ENCODE assay signal across 26 cellular contexts in the genomic region with DNA sequence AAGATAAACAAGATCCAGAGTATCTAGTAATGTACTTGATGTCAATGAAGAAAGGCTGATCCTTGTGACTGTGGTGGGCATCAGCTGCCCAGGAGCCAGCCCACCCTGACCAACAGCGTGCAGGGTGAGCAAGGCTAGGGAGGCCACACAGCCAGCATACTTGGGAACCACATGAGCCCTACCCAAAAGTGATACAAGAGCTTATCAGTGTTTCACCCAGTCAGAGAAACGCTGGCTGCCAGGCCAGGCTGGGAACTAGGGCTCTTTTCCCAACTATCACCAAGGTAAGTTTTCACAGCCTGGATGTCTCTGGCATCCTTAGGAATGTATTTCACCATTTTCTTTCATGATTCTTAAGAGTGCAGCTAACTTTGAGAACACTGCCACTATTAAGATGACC. TPM values are rescaled to one million over a fixed set of nuclear protein-coding genes. Genes with fewer than 3 reads are reported as not detected.
"Had no signal": no experiment of that assay in that cellular context is flagged by ENCODE, and none has a peak within 500 bp of the region (broad histone marks: within the 10 kb centered on the region; RNA-seq: fewer than 3 reads in every experiment).

No MANE protein-coding gene starts in this region.

- H3K9me3 Mint-ChIP-seq: activated CD8-positive, alpha-beta T cell treated with anti-CD3 and anti-CD28 coated beads for 36 hours; activated T-cell treated with anti-CD3 and anti-CD28 coated beads, Interleukin-2, amount 50 U/mL, for 4 hours; activated T-helper 17 cell treated with anti-CD3 and anti-CD28 coated beads, Interleukin-2, amount 50 U/mL, for 72 hours; brain had no signal

- H3K4me3 Mint-ChIP-seq: activated CD4-positive, alpha-beta T cell treated with anti-CD3 and anti-CD28 coated beads for 36 hours; activated CD8-positive, alpha-beta T cell treated with anti-CD3 and anti-CD28 coated beads for 36 hours; activated naive CD8-positive, alpha-beta T cell; activated T-cell treated with anti-CD3 and anti-CD28 coated beads, Interleukin-2, amount 50 U/mL, for 4 hours; activated T-helper 17 cell treated with anti-CD3 and anti-CD28 coated beads, Interleukin-2, amount 50 U/mL, for 72 hours; brain had no signal

- H3K4me1 ChIP-seq: breast epithelium had no signal

- H3K27ac Mint-ChIP-seq: activated CD4-positive, alpha-beta T cell treated with anti-CD3 and anti-CD28 coated beads for 36 hours; activated CD8-positive, alpha-beta T cell treated with anti-CD3 and anti-CD28 coated beads for 36 hours; activated naive CD8-positive, alpha-beta T cell; activated T-helper 17 cell treated with anti-CD3 and anti-CD28 coated beads, Interleukin-2, amount 50 U/mL, for 72 hours had no signal

- H3K27ac ChIP-seq: breast epithelium had no signal

- H3K27me3 ChIP-seq: ascending aorta, breast epithelium had no signal

- ATAC-seq: activated CD4-positive, alpha-beta T cell treated with anti-CD3 and anti-CD28 coated beads for 36 hours; activated CD8-positive, alpha-beta T cell treated with anti-CD3 and anti-CD28 coated beads for 36 hours; activated T-cell treated with anti-CD3 and anti-CD28 coated beads, Interleukin-2, amount 50 U/mL, for 4 hours; activated T-helper 17 cell treated with anti-CD3 and anti-CD28 coated beads, Interleukin-2, amount 50 U/mL, for 72 hours; esophagus mucosa had no signal

- H3K9me3 ChIP-seq: ascending aorta, breast epithelium had no signal

- H3K27me3 Mint-ChIP-seq: activated CD4-positive, alpha-beta T cell treated with anti-CD3 and anti-CD28 coated beads for 36 hours; activated CD8-positive, alpha-beta T cell treated with anti-CD3 and anti-CD28 coated beads for 36 hours; activated naive CD8-positive, alpha-beta T cell; activated T-helper 17 cell treated with anti-CD3 and anti-CD28 coated beads, Interleukin-2, amount 50 U/mL, for 72 hours; brain had no signal

- DNase-seq: activated CD4-positive, alpha-beta T cell treated with anti-CD3 and anti-CD28 coated beads for 36 hours; activated CD4-positive, alpha-beta T cell treated with anti-CD3 and anti-CD28 coated beads, Interleukin-2, amount 50 U/mL, for 1 hour; activated CD4-positive, alpha-beta T cell treated with anti-CD3 and anti-CD28 coated beads, Interleukin-2, amount 50 U/mL, for 48 hours; activated CD4-positive, CD25-positive, alpha-beta regulatory T cell; activated CD4-positive, CD25-positive, alpha-beta regulatory T cell treated with anti-CD3 and anti-CD28 coated beads, Interleukin-2, amount 50 U/mL, for 72 hours; activated CD8-positive, alpha-beta memory T cell treated with anti-CD3 and anti-CD28 coated beads for 24 hours; activated CD8-positive, alpha-beta T cell treated with anti-CD3 and anti-CD28 coated beads for 36 hours; activated effector memory CD4-positive, alpha-beta T cell treated with Interleukin-2 at 50 U/mL for 16 hours; activated gamma-delta T cell treated with Interleukin-2 at 50 U/mL for 16 hours; activated naive CD4-positive, alpha-beta T cell treated with anti-CD3 and anti-CD28 coated beads, Interleukin-2, amount 50 U/mL, for 16 hours; activated naive CD4-positive, alpha-beta T cell treated with Interleukin-2 at 50 U/mL for 16 hours; activated T-cell treated with anti-CD3 and anti-CD28 coated beads, Interleukin-2, amount 50 U/mL, for 4 hours; caudate nucleus; cortex of kidney; dermis blood vessel endothelial cell; effector CD4-positive, alpha-beta T cell; foreskin fibroblast; head of caudate nucleus; T-helper 2 cell had no signal

- H3K4me3 ChIP-seq: ascending aorta, breast epithelium had no signal

- H3K4me1 Mint-ChIP-seq: activated CD4-positive, alpha-beta T cell treated with anti-CD3 and anti-CD28 coated beads for 36 hours; brain had no signal

RNA-seq across cellular contexts. Expression of a gene that starts 49.0 kb away (rescaled TPM):
- total RNA-seq: activated CD8-positive, alpha-beta T cell treated with anti-CD3 and anti-CD28 coated beads for 36 hours; activated T-helper 17 cell treated with anti-CD3 and anti-CD28 coated beads, Interleukin-2, amount 50 U/mL, for 72 hours; T-helper 1 cell treated with Interleukin-12 subunit alpha and Interleukin-12 subunit beta and Interleukin-4 antibody, amounts not matched to agents 30 ng/mL and 1 ng/mL, for 36 hours had no signal
